Comparison of ENCODE assay signal across 11 cellular contexts in genomic region chr17:61454095-61454931, GRCh38. TPM values are rescaled to one million over a fixed set of nuclear protein-coding genes. Genes with fewer than 3 reads are reported as not detected.
DNase-seq lines count a peak whose midpoint lies in the region; ATAC-seq, FAIRE-seq and TF ChIP-seq lines count a peak whose summit lies in the region.
"Had no signal": no experiment of that assay in that cellular context is flagged by ENCODE, and none has a peak within 500 bp of the region (broad histone marks: within the 10 kb centered on the region; RNA-seq: fewer than 3 reads in every experiment).

No MANE protein-coding gene starts in this region.

- no peak for ATAC-seq in stimulated activated naive B cell treated with anti-CD40 and anti-IgM and Interleukin-4, amounts not matched to agents 10 μg/mL and 1 μg/mL and 100 μg/mL, for 72 hours (replicated peaks)
- no peak for ATAC-seq in GM18870 (IDR thresholded peaks at IDR 0.05; ENCODE audit: unreplicated experiment)

- no peak overlapping the region for H2BK5ac ChIP-seq in mesendoderm (ENCODE audit: low read length)

- H3K27ac Mint-ChIP-seq in activated naive CD4-positive, alpha-beta T cell treated with anti-CD3 and anti-CD28 coated beads, Interleukin-2, amount 10 ng/mL, durations not matched to agents 7 days and 5 days = peak overlapping the region; percentile 6
- H3K27ac Mint-ChIP-seq in astrocyte (ENCODE audit: unreplicated experiment) = peak overlapping the region; percentile 48
- peak overlapping the region; percentile 86 for H3K27ac Mint-ChIP-seq in stimulated activated naive B cell treated with anti-CD40 and anti-IgM and Interleukin-4, amounts not matched to agents 10 μg/mL and 1 μg/mL and 100 μg/mL, for 72 hours

- no peak for FAIRE-seq in astrocyte (lab: Jason Lieb, UNC)

- H3K9me3 Mint-ChIP-seq in activated naive CD4-positive, alpha-beta T cell treated with anti-CD3 and anti-CD28 coated beads, Interleukin-2, amount 10 ng/mL, durations not matched to agents 7 days and 5 days = no peaks in the 10 kb centered on the region
- H3K9me3 Mint-ChIP-seq in astrocyte (ENCODE audit: unreplicated experiment) = peaks cover 27% of the 10 kb centered on the region
- peaks cover 0 to 1% of the 10 kb centered on the region in 2 donors for H3K9me3 Mint-ChIP-seq in stimulated activated naive B cell treated with anti-CD40 and anti-IgM and Interleukin-4, amounts not matched to agents 10 μg/mL and 1 μg/mL and 100 μg/mL, for 72 hours

- H4K8ac ChIP-seq in mesendoderm (ENCODE audit: low read depth, low read length) = no peak overlapping the region

- H3K36me3 Mint-ChIP-seq in activated naive CD4-positive, alpha-beta T cell treated with anti-CD3 and anti-CD28 coated beads, Interleukin-2, amount 10 ng/mL, durations not matched to agents 7 days and 5 days = peaks cover 4% of the 10 kb centered on the region
- H3K36me3 Mint-ChIP-seq in astrocyte (ENCODE audit: low read depth, unreplicated experiment) = no peaks in the 10 kb centered on the region
- H3K36me3 Mint-ChIP-seq in stimulated activated naive B cell treated with anti-CD40 and anti-IgM and Interleukin-4, amounts not matched to agents 10 μg/mL and 1 μg/mL and 100 μg/mL, for 72 hours = peaks cover 7 to 11% of the 10 kb centered on the region in 2 donors

- H4K5ac ChIP-seq in mesendoderm (ENCODE audit: low read length) = no peak overlapping the region

- no peaks in the 10 kb centered on the region for H3K79me2 ChIP-seq in astrocyte (ENCODE audit: insufficient read depth, low read length)
- no peaks in the 10 kb centered on the region for H3K79me2 ChIP-seq in mesendoderm (ENCODE audit: control insufficient read depth, insufficient read depth, low read length)

- peaks cover 4% of the 10 kb centered on the region for H4K20me1 ChIP-seq in astrocyte (ENCODE audit: insufficient read depth, low read length)

- no peak overlapping the region for H3K18ac ChIP-seq in mesendoderm (ENCODE audit: low read length)

- H3K27me3 Mint-ChIP-seq in activated naive CD4-positive, alpha-beta T cell treated with anti-CD3 and anti-CD28 coated beads, Interleukin-2, amount 10 ng/mL, durations not matched to agents 7 days and 5 days = peaks cover 87% of the 10 kb centered on the region
- H3K27me3 Mint-ChIP-seq in astrocyte (ENCODE audit: low read depth, unreplicated experiment) = peaks cover 74% of the 10 kb centered on the region
- peaks cover 68 to 90% of the 10 kb centered on the region in 2 donors for H3K27me3 Mint-ChIP-seq in stimulated activated naive B cell treated with anti-CD40 and anti-IgM and Interleukin-4, amounts not matched to agents 10 μg/mL and 1 μg/mL and 100 μg/mL, for 72 hours

- peak overlapping the region; percentile 3 for H3K4me2 ChIP-seq in astrocyte (ENCODE audit: low read length)
- peak overlapping the region; percentile 35 for H3K4me2 ChIP-seq in mesendoderm (ENCODE audit: low read length)

- H3K4me1 ChIP-seq in astrocyte (ENCODE audit: insufficient read depth, low read length) (peaks cover 4% of the 10 kb centered on the region), mesendoderm (ENCODE audit: control insufficient read depth, low read depth, low read length) (peaks cover 7% of the 10 kb centered on the region)

- no peak overlapping the region for H2BK15ac ChIP-seq in mesendoderm (replicated peaks; ENCODE audit: low read depth)

- no peak overlapping the region for H3K4me3 ChIP-seq in astrocyte (ENCODE audit: insufficient read depth, low read depth, low read length)
- no peak overlapping the region for H3K4me3 ChIP-seq in mesendoderm (ENCODE audit: low read length)

- no peak overlapping the region for H2AK5ac ChIP-seq in mesendoderm (ENCODE audit: low read length)

- no peaks in the 10 kb centered on the region for H3K79me1 ChIP-seq in mesendoderm (ENCODE audit: low read length)

- peak overlapping the region; percentile 50 for H2AFZ ChIP-seq in astrocyte (ENCODE audit: low read depth, low read length)

- H3K27me3 ChIP-seq in astrocyte (ENCODE audit: insufficient read depth, low read length) = peaks cover 96% of the 10 kb centered on the region
- H3K27me3 ChIP-seq in mesendoderm (ENCODE audit: insufficient read depth, low read length, poor library complexity) = peaks cover 63% of the 10 kb centered on the region

- CTCF ChIA-PET in activated naive CD4-positive, alpha-beta T cell treated with anti-CD3 and anti-CD28 coated beads, Interleukin-2, amount 10 ng/mL, durations not matched to agents 7 days and 5 days (lab: Charles Lee) = interaction anchor here (1.6 kb wide), 1 partner anchor 42 kb away, joined by 6 read pairs; no protein-coding TSS in a partner anchor

- H3K4me3 Mint-ChIP-seq in activated naive CD4-positive, alpha-beta T cell treated with anti-CD3 and anti-CD28 coated beads, Interleukin-2, amount 10 ng/mL, durations not matched to agents 7 days and 5 days = no peak overlapping the region
- no peak overlapping the region for H3K4me3 Mint-ChIP-seq in astrocyte (ENCODE audit: unreplicated experiment)
- H3K4me3 Mint-ChIP-seq in stimulated activated naive B cell treated with anti-CD40 and anti-IgM and Interleukin-4, amounts not matched to agents 10 μg/mL and 1 μg/mL and 100 μg/mL, for 72 hours = peak overlapping the region; percentile 52 to 64

- no peak overlapping the region for H3K23ac ChIP-seq in mesendoderm (ENCODE audit: low read length)

- H3K9ac ChIP-seq in astrocyte (ENCODE audit: low read length) (no peak overlapping the region), mesendoderm (ENCODE audit: low read length) (no peak overlapping the region)

- peaks cover 16% of the 10 kb centered on the region for H3K4me1 Mint-ChIP-seq in activated naive CD4-positive, alpha-beta T cell treated with anti-CD3 and anti-CD28 coated beads, Interleukin-2, amount 10 ng/mL, durations not matched to agents 7 days and 5 days
- H3K4me1 Mint-ChIP-seq in astrocyte (ENCODE audit: low read depth, unreplicated experiment) = peaks cover 1% of the 10 kb centered on the region
- H3K4me1 Mint-ChIP-seq in stimulated activated naive B cell treated with anti-CD40 and anti-IgM and Interleukin-4, amounts not matched to agents 10 μg/mL and 1 μg/mL and 100 μg/mL, for 72 hours = peaks cover 26 to 62% of the 10 kb centered on the region in 2 donors

- DNase-seq in activated naive CD4-positive, alpha-beta T cell treated with anti-CD3 and anti-CD28 coated beads, Interleukin-2, amount 10 ng/mL, durations not matched to agents 7 days and 5 days = no peak
- no peak for DNase-seq in activated naive CD4-positive, alpha-beta T cell treated with Interleukin-2 at 50 U/mL for 16 hours
- DNase-seq in astrocyte (ENCODE audit: low read depth) (no peak), mesendoderm (no peak), cerebellum (ENCODE audit: low spot score) (no peak), globus pallidus (ENCODE audit: low spot score) (no peak)
- no peak for DNase-seq in stimulated activated naive B cell treated with anti-CD40 and anti-IgM and Interleukin-4, amounts not matched to agents 10 μg/mL and 1 μg/mL and 100 μg/mL, for 72 hours
- DNase-seq: NCI-H2107 had no signal

- H3K9me3 ChIP-seq in astrocyte (ENCODE audit: insufficient read depth, low read depth, low read length) = no peaks in the 10 kb centered on the region

- TF ChIP-seq CTCF in astrocyte (IDR thresholded peaks at IDR 0.05; ENCODE audit: insufficient read depth, low read depth, low read length) = no peak

- H2BK120ac ChIP-seq in mesendoderm (ENCODE audit: low read depth, low read length) = no peak overlapping the region

- peak overlapping the region; percentile 58 for H3K56ac ChIP-seq in mesendoderm (ENCODE audit: low read length)

- H3K4ac ChIP-seq in mesendoderm (ENCODE audit: low read depth, low read length) = no peak overlapping the region

- H3K36me3 ChIP-seq in astrocyte (ENCODE audit: insufficient read depth, low read length) (no peaks in the 10 kb centered on the region), mesendoderm (ENCODE audit: control insufficient read depth, insufficient read depth, low read length) (no peaks in the 10 kb centered on the region)

- WGBS in mesendoderm (ENCODE audit: extremely low coverage, insufficient coverage, low lambda C conversion rate) = no CpG with 5 or more reads among the region's 68 CpGs

- H3K27ac ChIP-seq in astrocyte (ENCODE audit: low read depth, low read length) = no peak overlapping the region
- no peak overlapping the region for H3K27ac ChIP-seq in mesendoderm (ENCODE audit: low read depth, low read length)

RNA-seq across cellular contexts. Expression of gene TBX4, which starts 2.1 kb away (rescaled TPM):
- total RNA-seq in astrocyte = 0.14 TPM in 1 of 2 replicates, not detected in the other
- polyA plus RNA-seq in mesendoderm (2013, experiment 1 of 2) = 0.06 TPM
- polyA plus RNA-seq in mesendoderm (2013, experiment 2 of 2) = 0.13 TPM
- not detected for total RNA-seq in cerebellum
- total RNA-seq: activated CD8-positive, alpha-beta memory T cell treated with anti-CD3 and anti-CD28 coated beads for 36 hours; epithelial cell of proximal tubule had no signal

RNA-seq across cellular contexts. Expression of gene TBX2, which starts 54.7 kb away (rescaled TPM):
- total RNA-seq in astrocyte (0.50 and 0.53 TPM in 2 replicates), cerebellum (1.3 TPM)
- 0.01 TPM for polyA plus RNA-seq in mesendoderm (2013, experiment 1 of 2)
- polyA plus RNA-seq in mesendoderm (2013, experiment 2 of 2) = 0.01 TPM
- total RNA-seq: activated CD8-positive, alpha-beta memory T cell treated with anti-CD3 and anti-CD28 coated beads for 36 hours had no signal

Comparison
In these comparisons a context has a peak if more than half of its experiments do, and no peak if none do; other contexts are left out.
1. H3K27ac Mint-ChIP-seq: peak in every context shown above with its lines; median percentile 86 in stimulated activated naive B cell treated with anti-CD40 and anti-IgM and Interleukin-4, amounts not matched to agents 10 μg/mL and 1 μg/mL and 100 μg/mL, for 72 hours; 48 in astrocyte; 6 in activated naive CD4-positive, alpha-beta T cell treated with anti-CD3 and anti-CD28 coated beads, Interleukin-2, amount 10 ng/mL, durations not matched to agents 7 days and 5 days.
2. H3K4me3 Mint-ChIP-seq: peak in stimulated activated naive B cell treated with anti-CD40 and anti-IgM and Interleukin-4, amounts not matched to agents 10 μg/mL and 1 μg/mL and 100 μg/mL, for 72 hours (2 of 2); none in activated naive CD4-positive, alpha-beta T cell treated with anti-CD3 and anti-CD28 coated beads, Interleukin-2, amount 10 ng/mL, durations not matched to agents 7 days and 5 days (single experiment) and astrocyte (single experiment).